In the genomic region with DNA sequence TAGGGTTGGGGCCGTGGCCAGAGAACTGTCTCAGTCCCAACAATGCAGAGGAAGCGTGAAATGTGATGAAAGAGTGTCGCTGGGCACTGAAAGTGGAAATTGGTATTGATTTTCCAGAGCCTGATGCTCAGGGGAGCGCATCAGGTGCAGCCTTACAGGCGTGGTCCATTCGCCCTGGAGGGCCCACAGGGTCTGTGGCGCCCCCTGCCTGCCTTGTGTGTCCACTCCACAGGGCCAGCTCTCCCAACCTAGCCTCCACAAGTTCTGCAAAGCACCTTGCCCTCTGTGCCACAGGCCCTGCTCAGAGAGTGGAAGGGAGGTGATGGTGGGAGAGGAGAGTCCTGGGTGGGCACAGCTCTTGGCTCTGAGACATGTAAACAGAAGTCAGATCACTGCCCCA, we compare ENCODE assay signal across 1 cellular context.
TF ChIP-seq lines count a peak whose summit lies in the region.

No MANE protein-coding gene starts in this region.

TF ChIP-seq in GM12878, 131 proteins besides CTCF, POLR2A, EP300 and RAD21 (continued from another document):
- no peak for TF ChIP-seq PML (IDR thresholded peaks at IDR 0.05; ENCODE audit: low read length)
- no peak for TF ChIP-seq ZSCAN29 (IDR thresholded peaks at IDR 0.05)
TF ChIP-seq in GM12878: peak in this region for 0.
